ENCODE assay signal across 2 cellular contexts in genomic region chr16:56560447-56560846, GRCh38.
TF ChIP-seq lines count a peak whose summit lies in the region.

No MANE protein-coding gene starts in this region.

TF ChIP-seq in HepG2, 621 proteins besides CTCF, POLR2A, EP300 and RAD21:
- TF ChIP-seq ZMYM3 (CRISPR knock-in tag; IDR thresholded peaks at IDR 0.05) (peak; percentile 61; the same call in 1 of the 2 replicates), ZNF430 (CRISPR knock-in tag; IDR thresholded peaks at IDR 0.05) (no peak), ZNF333 (CRISPR knock-in tag; IDR thresholded peaks at IDR 0.05; ENCODE audit: borderline replicate concordance) (no peak), MEIS2 (CRISPR knock-in tag; IDR thresholded peaks at IDR 0.05) (peak; percentile 43; the same call in 1 of the 2 replicates)
TF ChIP-seq in HepG2: peak in this region for 2.

TF ChIP-seq in HEK293, 187 proteins besides CTCF, POLR2A, EP300 and RAD21:
- no peak for TF ChIP-seq ZNF596 (tag by site-specific recombination; IDR thresholded peaks at IDR 0.05)
- no peak for TF ChIP-seq KLF9 (tag by site-specific recombination; IDR thresholded peaks at IDR 0.05; ENCODE audit: low read depth)
- TF ChIP-seq MYNN (tag by site-specific recombination; IDR thresholded peaks at IDR 0.05; ENCODE audit: borderline replicate concordance): no peak
- TF ChIP-seq ZNF623 (tag by site-specific recombination; IDR thresholded peaks at IDR 0.05): peak; percentile 92
- TF ChIP-seq OSR2 (tag by site-specific recombination; IDR thresholded peaks at IDR 0.05): no peak
